2 cellular contexts compared by ENCODE assay signal in the genomic region with DNA sequence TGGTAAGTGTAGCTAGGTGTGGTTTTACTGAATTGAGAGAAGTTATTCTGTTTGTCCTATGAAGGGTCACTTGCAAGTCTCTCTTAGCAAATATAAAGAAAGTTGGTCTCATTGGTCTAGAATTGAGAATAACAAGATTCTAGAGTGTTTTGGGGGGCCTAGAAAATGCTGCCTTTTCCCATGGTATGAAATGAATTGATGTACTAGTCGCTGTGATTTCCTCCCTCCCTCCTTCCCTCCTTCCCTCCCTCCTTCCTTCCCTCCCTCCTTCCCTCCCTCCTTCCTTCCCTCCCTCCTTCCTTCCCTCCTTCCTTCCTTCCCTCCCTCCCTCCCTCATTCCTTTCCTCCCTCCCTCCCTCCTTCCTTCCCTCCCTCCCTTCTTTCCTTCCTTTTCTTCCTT.
TF ChIP-seq lines count a peak whose summit lies in the region.

No MANE protein-coding gene starts in this region.

TF ChIP-seq in HepG2, 621 proteins besides CTCF, POLR2A, EP300 and RAD21:
- TF ChIP-seq HNRNPK (IDR thresholded peaks at IDR 0.05; ENCODE audit: low read depth, low read length, poor library complexity, severe bottlenecking), result peak; percentile 89
- no peak for TF ChIP-seq ZBTB3 (CRISPR knock-in tag; IDR thresholded peaks at IDR 0.05; ENCODE audit: borderline replicate concordance, low read depth)
- peak; percentile 56 for TF ChIP-seq PCBP2 (optimal IDR thresholded peaks at IDR 0.05; ENCODE audit: low read depth, low read length, poor library complexity, severe bottlenecking)
- no peak for TF ChIP-seq MLLT10 (CRISPR knock-in tag; IDR thresholded peaks at IDR 0.05)
- no peak for TF ChIP-seq RELA (CRISPR knock-in tag; IDR thresholded peaks at IDR 0.05)

TF ChIP-seq in IMR-90, 13 proteins besides CTCF, POLR2A, EP300 and RAD21:
- TF ChIP-seq MAFK (IDR thresholded peaks at IDR 0.05; ENCODE audit: low read depth, low read length) (no peak), NFE2L2 (IDR thresholded peaks at IDR 0.05; ENCODE audit: low read depth, low read length) (no peak), FOS (IDR thresholded peaks at IDR 0.05; ENCODE audit: low read depth, low read length) (no peak), CHD1 (IDR thresholded peaks at IDR 0.05; ENCODE audit: low read depth, low read length) (no peak), CEBPB (IDR thresholded peaks at IDR 0.05; ENCODE audit: low read depth, low read length) (no peak), BHLHE40 (IDR thresholded peaks at IDR 0.05; ENCODE audit: low read depth, low read length) (no peak), RCOR1 (IDR thresholded peaks at IDR 0.05; ENCODE audit: insufficient replicate concordance, low read length) (no peak)
